3 cellular contexts compared by ENCODE assay signal in the genomic region with DNA sequence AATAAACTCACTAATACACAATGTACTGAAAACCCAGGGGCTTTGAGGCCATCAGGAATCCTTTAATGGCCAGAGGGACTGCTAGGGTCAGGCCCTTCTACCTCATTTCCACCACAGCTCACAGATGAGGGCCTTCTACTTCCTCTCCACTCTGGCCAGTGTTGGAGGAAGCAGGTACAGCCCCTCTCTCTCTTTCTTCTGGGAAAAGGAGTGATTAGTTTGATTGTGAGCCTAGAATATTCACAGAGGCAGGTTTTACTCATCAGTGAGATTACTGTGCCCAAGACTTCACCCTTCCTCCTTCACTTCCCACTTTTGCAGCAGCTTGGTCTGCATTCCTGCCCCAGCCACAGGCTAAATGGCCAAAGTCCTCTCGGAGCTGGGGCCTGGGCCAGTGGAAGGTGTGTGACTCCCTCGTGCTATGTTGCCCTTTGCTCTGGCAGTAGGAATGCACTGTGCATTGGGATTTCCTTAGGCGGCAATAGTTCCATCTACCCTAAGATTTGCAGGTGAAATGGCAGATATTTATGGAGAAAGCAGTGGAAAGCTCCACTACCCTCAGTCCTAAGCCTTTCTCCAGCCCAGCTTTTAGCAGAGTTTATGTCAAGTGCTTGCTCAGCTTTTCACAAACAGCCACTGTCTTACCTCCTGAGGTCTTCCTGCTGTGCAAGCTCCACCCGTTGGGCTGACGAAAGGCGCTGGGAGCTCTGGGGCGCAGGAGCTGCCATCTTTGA.
TF ChIP-seq lines count a peak whose summit lies in the region.

No MANE protein-coding gene starts in this region.

TF ChIP-seq in GM23338, 12 proteins besides CTCF, POLR2A, EP300 and RAD21 (continues in another document):
- TF ChIP-seq POLR2AphosphoS5 (IDR thresholded peaks at IDR 0.05; ENCODE audit: low read depth) (no peak), CREB1 (CRISPR knock-in tag; IDR thresholded peaks at IDR 0.05; ENCODE audit: low read depth) (no peak), ZNF331 (CRISPR knock-in tag; IDR thresholded peaks at IDR 0.05; ENCODE audit: low read depth) (no peak), NANOG (IDR thresholded peaks at IDR 0.05; ENCODE audit: borderline replicate concordance) (no peak)
- TF ChIP-seq, protein P1, sequence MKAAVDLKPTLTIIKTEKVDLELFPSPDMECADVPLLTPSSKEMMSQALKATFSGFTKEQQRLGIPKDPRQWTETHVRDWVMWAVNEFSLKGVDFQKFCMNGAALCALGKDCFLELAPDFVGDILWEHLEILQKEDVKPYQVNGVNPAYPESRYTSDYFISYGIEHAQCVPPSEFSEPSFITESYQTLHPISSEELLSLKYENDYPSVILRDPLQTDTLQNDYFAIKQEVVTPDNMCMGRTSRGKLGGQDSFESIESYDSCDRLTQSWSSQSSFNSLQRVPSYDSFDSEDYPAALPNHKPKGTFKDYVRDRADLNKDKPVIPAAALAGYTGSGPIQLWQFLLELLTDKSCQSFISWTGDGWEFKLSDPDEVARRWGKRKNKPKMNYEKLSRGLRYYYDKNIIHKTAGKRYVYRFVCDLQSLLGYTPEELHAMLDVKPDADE (IDR thresholded peaks at IDR 0.05), result no peak

TF ChIP-seq in K562, 482 proteins besides CTCF, POLR2A, EP300 and RAD21:
- TF ChIP-seq C11orf30 (IDR thresholded peaks at IDR 0.05; ENCODE audit: low read depth) (peak; percentile 31; the same call in 1 of the 2 replicates), HNRNPUL1 (IDR thresholded peaks at IDR 0.05; ENCODE audit: low read length) (no peak), NELFE (IDR thresholded peaks at IDR 0.05; ENCODE audit: insufficient read depth, insufficient read length) (no peak), YY1 (IDR thresholded peaks at IDR 0.05; ENCODE audit: borderline replicate concordance in 1 of 3, control insufficient read depth in 1 of 3, extremely low read depth in 1 of 3, insufficient read depth in 3 of 3, insufficient read length in 1 of 3, insufficient replicate concordance in 2 of 3, low read depth in 1 of 3, low read length in 2 of 3) (peak in 1 of 3 experiments; percentile 36), ZNF282 (CRISPR knock-in tag; IDR thresholded peaks at IDR 0.05) (0 out of 2 replicates have a peak, but pooled peaks have one; percentile 34), ZNF316 (IDR thresholded peaks at IDR 0.05) (peak; percentile 18; the same call in 1 of the 2 replicates), CAMTA2 (CRISPR knock-in tag; conservative IDR thresholded peaks at IDR 0.05) (no peak), GTF2E2 (tag; IDR thresholded peaks at IDR 0.05) (no peak)
- TF ChIP-seq, protein P2, sequence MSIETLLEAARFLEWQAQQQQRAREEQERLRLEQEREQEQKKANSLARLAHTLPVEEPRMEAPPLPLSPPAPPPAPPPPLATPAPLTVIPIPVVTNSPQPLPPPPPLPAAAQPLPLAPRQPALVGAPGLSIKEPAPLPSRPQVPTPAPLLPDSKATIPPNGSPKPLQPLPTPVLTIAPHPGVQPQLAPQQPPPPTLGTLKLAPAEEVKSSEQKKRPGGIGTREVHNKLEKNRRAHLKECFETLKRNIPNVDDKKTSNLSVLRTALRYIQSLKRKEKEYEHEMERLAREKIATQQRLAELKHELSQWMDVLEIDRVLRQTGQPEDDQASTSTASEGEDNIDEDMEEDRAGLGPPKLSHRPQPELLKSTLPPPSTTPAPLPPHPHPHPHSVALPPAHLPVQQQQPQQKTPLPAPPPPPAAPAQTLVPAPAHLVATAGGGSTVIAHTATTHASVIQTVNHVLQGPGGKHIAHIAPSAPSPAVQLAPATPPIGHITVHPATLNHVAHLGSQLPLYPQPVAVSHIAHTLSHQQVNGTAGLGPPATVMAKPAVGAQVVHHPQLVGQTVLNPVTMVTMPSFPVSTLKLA (conservative IDR thresholded peaks at IDR 0.05), result no peak
- TF ChIP-seq, protein P3, sequence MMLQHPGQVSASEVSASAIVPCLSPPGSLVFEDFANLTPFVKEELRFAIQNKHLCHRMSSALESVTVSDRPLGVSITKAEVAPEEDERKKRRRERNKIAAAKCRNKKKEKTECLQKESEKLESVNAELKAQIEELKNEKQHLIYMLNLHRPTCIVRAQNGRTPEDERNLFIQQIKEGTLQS (IDR thresholded peaks at IDR 0.05), result no peak
- TF ChIP-seq, protein P3 (CRISPR knock-in tag; conservative IDR thresholded peaks at IDR 0.05), result no peak
TF ChIP-seq in K562: peak in this region for 4.

TF ChIP-seq in HepG2, 621 proteins besides CTCF, POLR2A, EP300 and RAD21 (continues in another document):
- TF ChIP-seq TRIM24 (CRISPR knock-in tag; IDR thresholded peaks at IDR 0.05) (peak; percentile 98), ZNF703 (CRISPR knock-in tag; IDR thresholded peaks at IDR 0.05; ENCODE audit: borderline replicate concordance) (0 out of 2 replicates have a peak, but pooled peaks have one; percentile 45), MAFK (conservative IDR thresholded peaks at IDR 0.05 in 1 of 2, IDR thresholded peaks at IDR 0.05 in 1 of 2; ENCODE audit: low read length in 2 of 2) (peak; percentile 27 to 48; a peak in 3 of 4 replicates), ZNF274 (CRISPR knock-in tag; IDR thresholded peaks at IDR 0.05) (no peak), CC2D1A (CRISPR knock-in tag; IDR thresholded peaks at IDR 0.05) (no peak), ZNF563 (CRISPR knock-in tag; IDR thresholded peaks at IDR 0.05) (no peak; the same call in 1 of the 2 replicates), POLR2G (IDR thresholded peaks at IDR 0.05; ENCODE audit: low read depth, low read length) (peak; percentile 33; the same call in 1 of the 2 replicates), EHMT2 (IDR thresholded peaks at IDR 0.05; ENCODE audit: borderline replicate concordance, low read depth, low read length) (peak; percentile 86; the same call in 1 of the 2 replicates), TRAFD1 (CRISPR knock-in tag; IDR thresholded peaks at IDR 0.05; ENCODE audit: borderline replicate concordance) (no peak), ZC3H4 (CRISPR knock-in tag; IDR thresholded peaks at IDR 0.05; ENCODE audit: borderline replicate concordance) (no peak), ZNF644 (CRISPR knock-in tag; IDR thresholded peaks at IDR 0.05; ENCODE audit: low read depth) (peak; percentile 97), ZNF670 (CRISPR knock-in tag; IDR thresholded peaks at IDR 0.05; ENCODE audit: borderline replicate concordance) (peak; percentile 94), ZNF710 (CRISPR knock-in tag; IDR thresholded peaks at IDR 0.05; ENCODE audit: borderline replicate concordance) (peak; percentile 82), ZNF530 (CRISPR knock-in tag; IDR thresholded peaks at IDR 0.05; ENCODE audit: low read depth) (no peak), CSRNP2 (CRISPR knock-in tag; conservative IDR thresholded peaks at IDR 0.05; ENCODE audit: low read depth) (no peak), GTF2F1 (IDR thresholded peaks at IDR 0.05; ENCODE audit: low read length) (no peak), ATF4 (CRISPR knock-in tag; IDR thresholded peaks at IDR 0.05) (peak in 1 of 2 experiments; percentile 75; a peak in 2 of 4 replicates), SMYD3 (CRISPR knock-in tag; IDR thresholded peaks at IDR 0.05) (peak; percentile 84), MEIS1 (CRISPR knock-in tag; IDR thresholded peaks at IDR 0.05; ENCODE audit: borderline replicate concordance) (peak; percentile 74), ZNF678 (CRISPR knock-in tag; IDR thresholded peaks at IDR 0.05) (no peak), FOXK2 (IDR thresholded peaks at IDR 0.05) (no peak), SMARCE1 (IDR thresholded peaks at IDR 0.05; ENCODE audit: borderline replicate concordance) (no peak), ZFYVE20 (CRISPR knock-in tag; IDR thresholded peaks at IDR 0.05; ENCODE audit: borderline replicate concordance, low read depth) (no peak), SP4 (CRISPR knock-in tag; IDR thresholded peaks at IDR 0.05) (no peak), SP5 (CRISPR knock-in tag; IDR thresholded peaks at IDR 0.05; ENCODE audit: borderline replicate concordance, low read depth) (peak; percentile 59; the same call in 1 of the 2 replicates), ZNF550 (CRISPR knock-in tag; IDR thresholded peaks at IDR 0.05; ENCODE audit: borderline replicate concordance) (no peak), GZF1 (CRISPR knock-in tag; IDR thresholded peaks at IDR 0.05) (no peak), ZNF709 (CRISPR knock-in tag; IDR thresholded peaks at IDR 0.05) (0 out of 2 replicates have a peak, but pooled peaks have one; percentile 29), ARHGAP35 (CRISPR knock-in tag; IDR thresholded peaks at IDR 0.05; ENCODE audit: borderline replicate concordance) (peak; percentile 72; the same call in 1 of the 2 replicates), SRSF1 (optimal IDR thresholded peaks at IDR 0.05; ENCODE audit: low read depth, low read length) (no peak)
- TF ChIP-seq, protein P4, sequence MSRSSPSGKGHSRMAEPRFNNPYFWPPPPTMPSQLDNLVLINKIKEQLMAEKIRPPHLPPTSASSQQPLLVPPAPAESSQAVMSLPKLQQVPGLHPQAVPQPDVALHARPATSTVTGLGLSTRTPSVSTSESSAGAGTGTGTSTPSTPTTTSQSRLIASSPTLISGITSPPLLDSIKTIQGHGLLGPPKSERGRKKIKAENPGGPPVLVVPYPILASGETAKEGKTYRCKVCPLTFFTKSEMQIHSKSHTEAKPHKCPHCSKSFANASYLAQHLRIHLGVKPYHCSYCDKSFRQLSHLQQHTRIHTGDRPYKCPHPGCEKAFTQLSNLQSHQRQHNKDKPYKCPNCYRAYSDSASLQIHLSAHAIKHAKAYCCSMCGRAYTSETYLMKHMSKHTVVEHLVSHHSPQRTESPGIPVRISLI (CRISPR knock-in tag; IDR thresholded peaks at IDR 0.05; ENCODE audit: borderline replicate concordance), result no peak
- TF ChIP-seq, protein P5, sequence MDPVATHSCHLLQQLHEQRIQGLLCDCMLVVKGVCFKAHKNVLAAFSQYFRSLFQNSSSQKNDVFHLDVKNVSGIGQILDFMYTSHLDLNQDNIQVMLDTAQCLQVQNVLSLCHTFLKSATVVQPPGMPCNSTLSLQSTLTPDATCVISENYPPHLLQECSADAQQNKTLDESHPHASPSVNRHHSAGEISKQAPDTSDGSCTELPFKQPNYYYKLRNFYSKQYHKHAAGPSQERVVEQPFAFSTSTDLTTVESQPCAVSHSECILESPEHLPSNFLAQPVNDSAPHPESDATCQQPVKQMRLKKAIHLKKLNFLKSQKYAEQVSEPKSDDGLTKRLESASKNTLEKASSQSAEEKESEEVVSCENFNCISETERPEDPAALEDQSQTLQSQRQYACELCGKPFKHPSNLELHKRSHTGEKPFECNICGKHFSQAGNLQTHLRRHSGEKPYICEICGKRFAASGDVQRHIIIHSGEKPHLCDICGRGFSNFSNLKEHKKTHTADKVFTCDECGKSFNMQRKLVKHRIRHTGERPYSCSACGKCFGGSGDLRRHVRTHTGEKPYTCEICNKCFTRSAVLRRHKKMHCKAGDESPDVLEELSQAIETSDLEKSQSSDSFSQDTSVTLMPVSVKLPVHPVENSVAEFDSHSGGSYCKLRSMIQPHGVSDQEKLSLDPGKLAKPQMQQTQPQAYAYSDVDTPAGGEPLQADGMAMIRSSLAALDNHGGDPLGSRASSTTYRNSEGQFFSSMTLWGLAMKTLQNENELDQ (CRISPR knock-in tag; IDR thresholded peaks at IDR 0.05; ENCODE audit: borderline replicate concordance), result no peak
- TF ChIP-seq, protein P6, sequence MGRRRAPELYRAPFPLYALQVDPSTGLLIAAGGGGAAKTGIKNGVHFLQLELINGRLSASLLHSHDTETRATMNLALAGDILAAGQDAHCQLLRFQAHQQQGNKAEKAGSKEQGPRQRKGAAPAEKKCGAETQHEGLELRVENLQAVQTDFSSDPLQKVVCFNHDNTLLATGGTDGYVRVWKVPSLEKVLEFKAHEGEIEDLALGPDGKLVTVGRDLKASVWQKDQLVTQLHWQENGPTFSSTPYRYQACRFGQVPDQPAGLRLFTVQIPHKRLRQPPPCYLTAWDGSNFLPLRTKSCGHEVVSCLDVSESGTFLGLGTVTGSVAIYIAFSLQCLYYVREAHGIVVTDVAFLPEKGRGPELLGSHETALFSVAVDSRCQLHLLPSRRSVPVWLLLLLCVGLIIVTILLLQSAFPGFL (CRISPR knock-in tag; IDR thresholded peaks at IDR 0.05), result no peak
